8 cellular contexts compared by ENCODE assay signal in genomic region chr17:73710095-73710592, GRCh38.
DNase-seq lines count a peak whose midpoint lies in the region; ATAC-seq and TF ChIP-seq lines count a peak whose summit lies in the region.

No MANE protein-coding gene starts in this region.

- H3K4me3 ChIP-seq in breast epithelium: no peak overlapping the region

- POLR2A ChIA-PET in GM10248 (lab: Yijun Ruan, JAX): no interaction called here

- H3K4me1 ChIP-seq in breast epithelium: no peaks in the 10 kb centered on the region

- no peak overlapping the region for H3K27ac ChIP-seq in VCaP
- H3K27ac ChIP-seq in breast epithelium: no peak overlapping the region

- ATAC-seq in HG03354 (IDR thresholded peaks at IDR 0.05; ENCODE audit: poor library complexity, severe bottlenecking, unreplicated experiment): no peak
- ATAC-seq in GM18858 (IDR thresholded peaks at IDR 0.05; ENCODE audit: unreplicated experiment): no peak

- H3K36me3 ChIP-seq in breast epithelium: no peaks in the 10 kb centered on the region

- DNase-seq in GM10248 (ENCODE audit: extremely low spot score): peak; percentile 76
- peak; percentile 49 for DNase-seq in NAMALWA (ENCODE audit: low spot score)
- peak in 1 of 2 donors; percentile 39 for DNase-seq in breast epithelium (ENCODE audit: low spot score in 2 of 2)
- peak; percentile 45 for DNase-seq in kidney glomerular epithelial cell (lab: John Stamatoyannopoulos, UW)
- peak; percentile 60 for DNase-seq in stimulated activated CD4-positive, alpha-beta T cell treated with anti-CD3 and anti-CD28 coated beads, Interleukin-4, amount 100 ng/mL, for 48 hours (ENCODE audit: low read depth in 2 of 2)

- TF ChIP-seq CTCF in GM10248 (IDR thresholded peaks at IDR 0.05; ENCODE audit: control extremely low read depth, extremely low read depth, low read depth, missing control alignments) (peak; percentile 69), VCaP (conservative IDR thresholded peaks at IDR 0.05) (peak; percentile 67), breast epithelium (IDR thresholded peaks at IDR 0.05) (peak; percentile 68 to 77 (median 71))

- CTCF ChIA-PET in GM10248 (lab: Yijun Ruan, JAX): interaction anchor here (0.7 to 6.5 kb wide), 15 partner anchors 8 to 280 kb away, joined by 3 to 46 read pairs (median 4); no protein-coding TSS in a partner anchor

- no peaks in the 10 kb centered on the region for H3K9me3 ChIP-seq in breast epithelium

- H3K27me3 ChIP-seq in breast epithelium: peaks cover 0 to 59% of the 10 kb centered on the region in 2 donors

- TF ChIP-seq POLR2A in breast epithelium (IDR thresholded peaks at IDR 0.05): no peak

- intact Hi-C loops in breast epithelium (cut with DNase I; ENCODE audit: low total_unique reads): no loop called here
